In genomic region chr1:81693316-81693715, GRCh38 we compare ENCODE assay signal across 1 cellular context.
TF ChIP-seq lines count a peak whose summit lies in the region.

No MANE protein-coding gene starts in this region.

TF ChIP-seq in GM23338, 12 proteins besides CTCF, POLR2A, EP300 and RAD21 (continued from another document):
- TF ChIP-seq ZNF462 (CRISPR knock-in tag; IDR thresholded peaks at IDR 0.05) (no peak), ZNF114 (CRISPR knock-in tag; IDR thresholded peaks at IDR 0.05) (no peak), STAT1 (IDR thresholded peaks at IDR 0.05; ENCODE audit: unreplicated experiment) (no peak), EZH2 (IDR thresholded peaks at IDR 0.05; ENCODE audit: low read depth, unreplicated experiment) (no peak), ETS1 (IDR thresholded peaks at IDR 0.05) (no peak), EZH2phosphoT487 (IDR thresholded peaks at IDR 0.05; ENCODE audit: unreplicated experiment) (no peak), JUNB (IDR thresholded peaks at IDR 0.05; ENCODE audit: unreplicated experiment) (no peak), REST (IDR thresholded peaks at IDR 0.05; ENCODE audit: unreplicated experiment) (no peak), POLR2AphosphoS5 (IDR thresholded peaks at IDR 0.05; ENCODE audit: low read depth) (no peak), ZNF331 (CRISPR knock-in tag; IDR thresholded peaks at IDR 0.05; ENCODE audit: low read depth) (no peak), NANOG (IDR thresholded peaks at IDR 0.05; ENCODE audit: borderline replicate concordance) (no peak)
